9 cellular contexts compared by ENCODE assay signal in genomic region chr16:17377360-17378324, GRCh38.
DNase-seq lines count a peak whose midpoint lies in the region; ATAC-seq and TF ChIP-seq lines count a peak whose summit lies in the region.
"Had no signal": no experiment of that assay in that cellular context is flagged by ENCODE, and none has a peak within 500 bp of the region (broad histone marks: within the 10 kb centered on the region; RNA-seq: fewer than 3 reads in every experiment).

No MANE protein-coding gene starts in this region.

- H3K27me3 ChIP-seq in CD4-positive, alpha-beta T cell (ENCODE audit: control insufficient read depth, insufficient read depth, low read length): no peaks in the 10 kb centered on the region
- H3K27me3 ChIP-seq in PC-3 (ENCODE audit: low read length): no peaks in the 10 kb centered on the region
- H3K27me3 ChIP-seq: pancreas had no signal

- no peaks in the 10 kb centered on the region for H3F3A ChIP-seq in PC-3 (ENCODE audit: low read length, unreplicated experiment)

- no peaks in the 10 kb centered on the region for H3K9me3 ChIP-seq in CD4-positive, alpha-beta T cell (ENCODE audit: control insufficient read depth, low read length)
- H3K9me3 ChIP-seq in mucosa of descending colon (no peaks in the 10 kb centered on the region), PC-3 (ENCODE audit: low read length) (no peaks in the 10 kb centered on the region)
- H3K9me3 ChIP-seq: pancreas had no signal

- peak overlapping the region; percentile 46 for H3K4me3 Mint-ChIP-seq in CD4-positive, alpha-beta T cell

- no peak overlapping the region for H3K27ac ChIP-seq in CD4-positive, alpha-beta T cell (ENCODE audit: low read depth, low read length)
- H3K27ac ChIP-seq in PC-3 (ENCODE audit: low read length): no peak overlapping the region
- H3K27ac ChIP-seq: pancreas had no signal

- intact Hi-C loops in CD4-positive, alpha-beta T cell (cut with DNase I, micrococcal nuclease): loop anchor here in 1 of 2 experiments (5.0 to 10.0 kb wide), 2 partner anchors 363 to 520 kb away; no protein-coding TSS in a partner anchor
- intact Hi-C loops in mucosa of descending colon (cut with DNase I, micrococcal nuclease): no loop called here
- intact Hi-C loops in PC-3 (cut with micrococcal nuclease): no loop called here

- no peak for TF ChIP-seq CTCF in CD4-positive, alpha-beta T cell (IDR thresholded peaks at IDR 0.05)
- TF ChIP-seq CTCF in mucosa of descending colon (IDR thresholded peaks at IDR 0.05): no peak
- TF ChIP-seq CTCF in PC-3 (conservative IDR thresholded peaks at IDR 0.05; ENCODE audit: low read depth, low read length): no peak

- ATAC-seq in CD4-positive, alpha-beta T cell (ENCODE audit: poor library complexity): no peak
- ATAC-seq in GM21825 (IDR thresholded peaks at IDR 0.05; ENCODE audit: unreplicated experiment) (peak; percentile 68), mucosa of descending colon (peak; percentile 61), PC-3 (no peak), HG03280 (IDR thresholded peaks at IDR 0.05; ENCODE audit: unreplicated experiment) (no peak)

- no peak for DNase-seq in CD4-positive, alpha-beta T cell
- DNase-seq in SIG-M5 treated with dmso at 0.1 percent for 504 hours (lab: John Stamatoyannopoulos, UW; ENCODE audit: unreplicated experiment) (peak; percentile 74), mucosa of descending colon (no peak), PC-3 (no peak), kidney glomerular epithelial cell (lab: John Stamatoyannopoulos, UW) (no peak)
- no peak for DNase-seq in activated effector memory CD4-positive, alpha-beta T cell treated with Interleukin-2 at 50 U/mL for 16 hours
- DNase-seq: pancreas had no signal

- H3K4me3 ChIP-seq in mucosa of descending colon (no peak overlapping the region), PC-3 (ENCODE audit: low read length) (no peak overlapping the region)
- H3K4me3 ChIP-seq: pancreas had no signal

- H3K9ac ChIP-seq in PC-3 (ENCODE audit: low read length): no peak overlapping the region

- CTCF ChIA-PET in CD4-positive, alpha-beta T cell (lab: Charles Lee): no interaction called here
- CTCF ChIA-PET in PC-3 (lab: Charles Lee): no interaction called here

- no peaks in the 10 kb centered on the region for H3K36me3 Mint-ChIP-seq in CD4-positive, alpha-beta T cell (ENCODE audit: low read depth)

- H4K20me1 ChIP-seq in PC-3 (ENCODE audit: low read length): no peaks in the 10 kb centered on the region

- H3K4me2 ChIP-seq in PC-3 (ENCODE audit: low read length): no peak overlapping the region

- POLR2A ChIA-PET in CD4-positive, alpha-beta T cell (lab: Charles Lee): interaction anchor here (0.6 to 1.4 kb wide), 2 partner anchors 13 to 143 kb away, joined by 3 to 4 read pairs; no protein-coding TSS in a partner anchor
- POLR2A ChIA-PET in PC-3 (lab: Charles Lee; ENCODE audit: unreplicated experiment): no interaction called here

- peak overlapping the region; percentile 66 for H3K27ac Mint-ChIP-seq in CD4-positive, alpha-beta T cell

- no peaks in the 10 kb centered on the region for H3K79me2 ChIP-seq in PC-3 (ENCODE audit: low read length)

- no TSS peak for BruUV-seq in PC-3 (replicated peaks; lab: Mats Ljungman, UMichigan)

- no peak overlapping the region for H2AFZ ChIP-seq in PC-3 (ENCODE audit: low read length)

- H3K36me3 ChIP-seq in mucosa of descending colon (ENCODE audit: low read depth) (no peaks in the 10 kb centered on the region), PC-3 (ENCODE audit: low read depth, low read length) (no peaks in the 10 kb centered on the region)
- H3K36me3 ChIP-seq: pancreas had no signal

- H3K4me1 ChIP-seq in mucosa of descending colon (ENCODE audit: low read depth) (peaks cover 5% of the 10 kb centered on the region), PC-3 (ENCODE audit: insufficient read depth, low read length) (no peaks in the 10 kb centered on the region)

- H3K9me3 Mint-ChIP-seq in CD4-positive, alpha-beta T cell: no peaks in the 10 kb centered on the region

- H3K4me1 Mint-ChIP-seq in CD4-positive, alpha-beta T cell (ENCODE audit: low read depth): peaks cover 82% of the 10 kb centered on the region

- no peaks in the 10 kb centered on the region for H3K27me3 Mint-ChIP-seq in CD4-positive, alpha-beta T cell

- H3K9me2 ChIP-seq in PC-3 (replicated peaks; ENCODE audit: low read length): no peaks in the 10 kb centered on the region

Comparison
In these comparisons a context has a peak if more than half of its experiments do, and no peak if none do; other contexts are left out.
1. ATAC-seq: peak in GM21825 (single experiment) and mucosa of descending colon (single experiment); none in CD4-positive, alpha-beta T cell (single experiment), PC-3 (single experiment) and HG03280 (single experiment).